Comparison of ENCODE assay signal across 24 cellular contexts in the genomic region with DNA sequence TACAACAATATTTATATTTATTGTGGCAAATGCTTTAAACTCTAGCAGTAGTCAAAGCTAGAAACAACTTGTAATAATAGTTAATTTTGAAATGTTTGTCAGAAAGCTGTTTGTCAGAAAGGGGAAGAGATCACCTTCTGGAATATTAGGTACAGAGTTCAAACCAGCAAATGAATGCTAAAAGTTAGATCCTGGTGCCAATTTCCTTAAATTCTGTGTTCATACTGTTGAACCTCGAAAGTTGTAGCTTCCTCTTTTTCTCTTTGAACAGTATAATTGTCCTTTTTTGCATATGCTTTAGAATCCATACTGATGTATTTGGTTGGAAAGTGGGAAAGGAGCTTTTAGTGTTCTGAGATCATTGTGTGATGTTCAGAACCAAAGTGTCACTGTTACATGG. TPM values are rescaled to one million over a fixed set of nuclear protein-coding genes. Genes with fewer than 3 reads are reported as not detected.
A peak's percentile ranks its signal among the peaks of the same experiment; 100 is the strongest.
DNase-seq lines count a peak whose midpoint lies in the region; ATAC-seq and TF ChIP-seq lines count a peak whose summit lies in the region.
"Had no signal": no experiment of that assay in that cellular context is flagged by ENCODE, and none has a peak within 500 bp of the region (broad histone marks: within the 10 kb centered on the region; RNA-seq: fewer than 3 reads in every experiment).

No MANE protein-coding gene starts in this region.

- H3K4me1 Mint-ChIP-seq in immature natural killer cell, result peaks cover 71 to 73% of the 10 kb centered on the region in 2 donors

- H3K9me3 Mint-ChIP-seq in immature natural killer cell, result no peaks in the 10 kb centered on the region
- H3K9me3 Mint-ChIP-seq: activated CD8-positive, alpha-beta T cell treated with anti-CD3 and anti-CD28 coated beads for 36 hours; CD14-positive monocyte; H9; naive thymus-derived CD8-positive, alpha-beta T cell; stimulated activated naive B cell treated with anti-CD40 and anti-IgM and Interleukin-4, amounts not matched to agents 10 μg/mL and 1 μg/mL and 100 μg/mL, for 72 hours had no signal

- peaks cover 12% of the 10 kb centered on the region for H3K36me3 ChIP-seq in mammary epithelial cell (ENCODE audit: insufficient read depth, low read length)
- no peaks in the 10 kb centered on the region for H3K36me3 ChIP-seq in breast epithelium
- H3K36me3 ChIP-seq: tibial nerve had no signal

- H3K9me3 ChIP-seq in mammary epithelial cell (replicated peaks; ENCODE audit: insufficient read depth, low read length) (no peaks in the 10 kb centered on the region), breast epithelium (no peaks in the 10 kb centered on the region)
- H3K9me3 ChIP-seq: lower lobe of right lung, tibial nerve had no signal

- no TSS peak for BruUV-seq in mammary epithelial cell (replicated peaks; lab: Mats Ljungman, UMichigan)

- H3K4me3 ChIP-seq in mammary epithelial cell (replicated peaks in 1 of 3; ENCODE audit: insufficient read depth in 1 of 3, low read depth in 2 of 3, low read length in 3 of 3) (no peak overlapping the region), breast epithelium (no peak overlapping the region)
- H3K4me3 ChIP-seq: lower lobe of right lung, tibial nerve had no signal

- in situ Hi-C loops in mammary epithelial cell (cut with MboI; ENCODE audit: low sequenced_read_pairs in 2 of 2), result no loop called here

- TF ChIP-seq POLR2A in breast epithelium (IDR thresholded peaks at IDR 0.05), result no peak

- WGBS in mammary epithelial cell (ENCODE audit: low coverage, missing lambda C conversion rate), result 56% methylated on average over 1 of the region's 1 CpG

- peaks cover 28% of the 10 kb centered on the region for H3K4me1 ChIP-seq in mammary epithelial cell (ENCODE audit: insufficient read depth, low read length)
- H3K4me1 ChIP-seq in breast epithelium, result no peaks in the 10 kb centered on the region

- ATAC-seq in GM21825 (IDR thresholded peaks at IDR 0.05; ENCODE audit: unreplicated experiment), result no peak
- ATAC-seq: activated CD8-positive, alpha-beta T cell treated with anti-CD3 and anti-CD28 coated beads for 36 hours; naive thymus-derived CD8-positive, alpha-beta T cell; stimulated activated naive B cell treated with anti-CD40 and anti-IgM and Interleukin-4, amounts not matched to agents 10 μg/mL and 1 μg/mL and 100 μg/mL, for 72 hours had no signal

- H3K27ac ChIP-seq in mammary epithelial cell (ENCODE audit: insufficient read depth, low read depth, low read length), result no peak overlapping the region
- H3K27ac ChIP-seq in breast epithelium, result no peak overlapping the region
- H3K27ac ChIP-seq: brain microvascular endothelial cell, lower lobe of right lung, tibial nerve, VCaP had no signal

- H2AFZ ChIP-seq in mammary epithelial cell (ENCODE audit: low read depth, low read length), result no peak overlapping the region

- no peak overlapping the region for H3K9ac ChIP-seq in mammary epithelial cell (ENCODE audit: insufficient read depth, low read length)

- DNase-seq in mammary epithelial cell (no peak), breast epithelium (ENCODE audit: low spot score in 2 of 2) (no peak), OCI-M1 (lab: John Stamatoyannopoulos, UW) (peak; percentile 44), immature natural killer cell (no peak), iPS-NIHi11 (ENCODE audit: low spot score) (no peak), HuH-7 (ENCODE audit: low spot score) (no peak)
- no peak for DNase-seq in activated CD4-positive, alpha-beta T cell treated with anti-CD3 and anti-CD28 coated beads, Interleukin-2, amount 50 U/mL, for 1 hour
- DNase-seq: 8988T; activated CD8-positive, alpha-beta T cell treated with anti-CD3 and anti-CD28 coated beads for 36 hours; activated T-cell treated with anti-CD3 and anti-CD28 coated beads, Interleukin-2, amount 50 U/mL, for 48 hours; brain microvascular endothelial cell; dermis blood vessel endothelial cell; DMS153; H9; lower lobe of right lung; MM.1S; naive thymus-derived CD8-positive, alpha-beta T cell; NCI-H2029; stimulated activated naive B cell treated with anti-CD40 and anti-IgM and Interleukin-4, amounts not matched to agents 10 μg/mL and 1 μg/mL and 100 μg/mL, for 72 hours had no signal

- peak overlapping the region; percentile 35 for H3K4me2 ChIP-seq in mammary epithelial cell (ENCODE audit: insufficient read depth, low read depth, low read length)

- dilution Hi-C loops in mammary epithelial cell (cut with HindIII; ENCODE audit: low sequenced_read_pairs), result no loop called here

- CTCF ChIA-PET in mammary epithelial cell (lab: Charles Lee; ENCODE audit: low non-redundant PET), result no interaction called here

- H3K27me3 Mint-ChIP-seq in immature natural killer cell (ENCODE audit: low read depth in 3 of 3), result peaks cover 0 to 4% (median 0%) of the 10 kb centered on the region in 3 donors
- H3K27me3 Mint-ChIP-seq: activated CD8-positive, alpha-beta T cell treated with anti-CD3 and anti-CD28 coated beads for 36 hours; activated naive CD8-positive, alpha-beta T cell; naive thymus-derived CD8-positive, alpha-beta T cell; stimulated activated naive B cell treated with anti-CD40 and anti-IgM and Interleukin-4, amounts not matched to agents 10 μg/mL and 1 μg/mL and 100 μg/mL, for 72 hours had no signal

- intact Hi-C loops in mammary epithelial cell (cut with micrococcal nuclease) (no loop called here), breast epithelium (cut with DNase I; ENCODE audit: low total_unique reads) (no loop called here)

- H4K20me1 ChIP-seq in mammary epithelial cell (ENCODE audit: insufficient read depth, low read length), result no peaks in the 10 kb centered on the region

- no peak for TF ChIP-seq CTCF in mammary epithelial cell (conservative IDR thresholded peaks at IDR 0.05 in 1 of 2, IDR thresholded peaks at IDR 0.05 in 1 of 2; ENCODE audit: extremely low read depth in 1 of 2, insufficient read depth in 1 of 2, low read depth in 1 of 2, low read length in 2 of 2)
- no peak for TF ChIP-seq CTCF in breast epithelium (IDR thresholded peaks at IDR 0.05)

- peaks cover 0 to 6% (median 0%) of the 10 kb centered on the region in 3 donors for H3K36me3 Mint-ChIP-seq in immature natural killer cell

- H3K27me3 ChIP-seq in mammary epithelial cell (ENCODE audit: insufficient read depth, low read length) (no peaks in the 10 kb centered on the region), breast epithelium (no peaks in the 10 kb centered on the region)
- H3K27me3 ChIP-seq: brain microvascular endothelial cell, tibial nerve had no signal

- no peak overlapping the region for H3K4me3 Mint-ChIP-seq in immature natural killer cell
- H3K4me3 Mint-ChIP-seq: activated CD8-positive, alpha-beta T cell treated with anti-CD3 and anti-CD28 coated beads for 36 hours; activated naive CD8-positive, alpha-beta T cell; H9; stimulated activated naive B cell treated with anti-CD40 and anti-IgM and Interleukin-4, amounts not matched to agents 10 μg/mL and 1 μg/mL and 100 μg/mL, for 72 hours had no signal

- peak overlapping the region; percentile 39 to 87 (median 46) for H3K27ac Mint-ChIP-seq in immature natural killer cell
- H3K27ac Mint-ChIP-seq: activated CD8-positive, alpha-beta T cell treated with anti-CD3 and anti-CD28 coated beads for 36 hours; stimulated activated naive B cell treated with anti-CD40 and anti-IgM and Interleukin-4, amounts not matched to agents 10 μg/mL and 1 μg/mL and 100 μg/mL, for 72 hours had no signal

- peaks cover 99% of the 10 kb centered on the region for H3K79me2 ChIP-seq in mammary epithelial cell (ENCODE audit: insufficient read depth, low read length)

RNA-seq across cellular contexts. Expression of gene ITCH, which starts 22.4 kb away (rescaled TPM):
- total RNA-seq in mammary epithelial cell, result 100 to 1,000 TPM in 1 of 2 donors, 10 to 100 TPM in 1; 91.4 to 127 TPM
- 25.0 TPM for polyA plus RNA-seq in mammary epithelial cell
- 52.5 TPM for polyA minus RNA-seq in mammary epithelial cell
- total RNA-seq in breast epithelium, result 10 to 100 TPM; 56.6 to 72.3 (median 60.6) TPM
- 10 to 100 TPM; 27.3 to 72.5 (median 35.7) TPM for polyA plus RNA-seq in immature natural killer cell
